1 cellular context compared by ENCODE assay signal in the genomic region with DNA sequence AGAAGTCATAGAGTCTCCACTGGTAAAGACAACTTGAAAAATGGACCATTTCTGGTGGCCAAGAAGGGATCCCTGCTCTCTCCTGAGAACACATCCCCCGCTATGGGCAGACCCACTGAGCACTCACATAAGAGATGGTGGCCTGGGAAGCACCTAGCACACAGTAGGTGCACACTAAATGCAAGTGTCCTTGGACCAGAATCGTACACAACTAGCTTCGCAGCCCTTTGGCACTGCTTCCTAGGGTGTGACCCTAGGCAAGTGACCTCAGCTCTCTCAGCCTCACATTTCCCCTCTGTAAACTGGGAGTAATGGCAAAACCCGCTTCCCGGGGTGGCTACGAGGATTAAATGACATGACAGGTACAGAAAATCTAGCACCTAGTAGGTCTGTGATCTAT.
TF ChIP-seq lines count a peak whose summit lies in the region.

No MANE protein-coding gene starts in this region.

TF ChIP-seq in IMR-90, 13 proteins besides CTCF, POLR2A, EP300 and RAD21 (continued from another document):
- TF ChIP-seq CEBPB (IDR thresholded peaks at IDR 0.05; ENCODE audit: low read depth, low read length) (no peak), NFE2L2 (IDR thresholded peaks at IDR 0.05; ENCODE audit: low read depth, low read length) (no peak), MAZ (IDR thresholded peaks at IDR 0.05; ENCODE audit: borderline replicate concordance, low read depth, low read length) (no peak), SMC3 (IDR thresholded peaks at IDR 0.05; ENCODE audit: low read depth, low read length) (no peak), BHLHE40 (IDR thresholded peaks at IDR 0.05; ENCODE audit: low read depth, low read length) (no peak), RCOR1 (IDR thresholded peaks at IDR 0.05; ENCODE audit: insufficient replicate concordance, low read length) (no peak), FOS (IDR thresholded peaks at IDR 0.05; ENCODE audit: low read depth, low read length) (no peak)
- TF ChIP-seq, protein P1, sequence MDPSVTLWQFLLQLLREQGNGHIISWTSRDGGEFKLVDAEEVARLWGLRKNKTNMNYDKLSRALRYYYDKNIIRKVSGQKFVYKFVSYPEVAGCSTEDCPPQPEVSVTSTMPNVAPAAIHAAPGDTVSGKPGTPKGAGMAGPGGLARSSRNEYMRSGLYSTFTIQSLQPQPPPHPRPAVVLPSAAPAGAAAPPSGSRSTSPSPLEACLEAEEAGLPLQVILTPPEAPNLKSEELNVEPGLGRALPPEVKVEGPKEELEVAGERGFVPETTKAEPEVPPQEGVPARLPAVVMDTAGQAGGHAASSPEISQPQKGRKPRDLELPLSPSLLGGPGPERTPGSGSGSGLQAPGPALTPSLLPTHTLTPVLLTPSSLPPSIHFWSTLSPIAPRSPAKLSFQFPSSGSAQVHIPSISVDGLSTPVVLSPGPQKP (IDR thresholded peaks at IDR 0.05; ENCODE audit: borderline replicate concordance, low read depth, low read length): no peak
TF ChIP-seq in IMR-90: peak in this region for 0.
